8 cellular contexts compared by ENCODE assay signal in the genomic region with DNA sequence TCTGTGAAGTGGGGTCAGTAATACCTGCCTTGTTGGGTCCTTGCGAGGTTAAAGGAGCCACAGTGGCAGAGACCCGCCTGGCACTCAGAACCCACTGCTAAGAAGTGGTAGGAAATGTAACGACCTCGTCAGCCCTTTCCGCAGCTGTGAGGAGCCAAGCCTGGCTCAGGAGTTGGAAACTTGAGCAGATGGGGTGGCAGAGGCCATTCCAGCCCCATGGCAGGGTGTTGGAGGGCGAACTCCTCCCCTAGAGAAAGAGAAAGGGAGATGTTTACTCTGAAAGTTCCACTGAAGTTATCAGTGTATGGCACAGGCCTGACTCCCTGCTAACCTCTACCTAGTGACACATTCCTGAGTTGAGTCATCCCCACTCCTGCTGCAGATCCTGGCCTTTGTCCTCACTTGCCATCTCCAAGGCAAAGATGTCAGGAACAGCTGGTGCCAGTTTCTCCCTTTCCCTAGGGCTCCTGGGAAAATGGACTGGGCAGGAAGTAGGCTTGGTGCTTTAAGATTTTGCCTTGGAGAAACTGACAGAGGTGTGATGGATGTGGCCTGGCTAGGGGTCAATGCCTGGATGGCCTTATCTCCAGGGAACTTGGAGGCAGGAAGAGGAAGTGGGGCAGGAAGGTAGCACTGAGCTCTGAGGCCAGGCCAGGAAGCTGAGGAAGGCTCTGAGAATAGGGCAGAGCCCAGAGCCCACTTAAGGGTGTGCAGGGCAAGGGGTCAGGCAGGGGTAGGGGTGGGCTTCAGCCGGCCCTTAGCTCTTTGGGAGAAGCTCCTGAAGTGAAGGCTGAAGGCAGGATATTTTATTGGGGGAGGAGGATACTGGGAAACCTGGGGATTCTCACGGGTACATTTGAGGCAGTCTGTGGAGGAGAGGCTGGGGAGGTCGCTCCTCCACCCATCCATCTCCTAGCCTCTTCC. TPM values are rescaled to one million over a fixed set of nuclear protein-coding genes. Genes with fewer than 3 reads are reported as not detected.
DNase-seq lines count a peak whose midpoint lies in the region; ATAC-seq and TF ChIP-seq lines count a peak whose summit lies in the region.

No MANE protein-coding gene starts in this region.

- no peaks in the 10 kb centered on the region for H3K9me3 ChIP-seq in naive thymus-derived CD4-positive, alpha-beta T cell (ENCODE audit: control insufficient read depth in 2 of 3, low read length in 3 of 3)

- peaks cover 0 to 2% (median 0%) of the 10 kb centered on the region in 11 donors for H3K9me3 Mint-ChIP-seq in naive thymus-derived CD4-positive, alpha-beta T cell

- H3K4me3 Mint-ChIP-seq in naive thymus-derived CD4-positive, alpha-beta T cell = peak overlapping the region; percentile 79 to 96 (median 88)

- peaks cover 0 to 17% (median 12%) of the 10 kb centered on the region in 5 donors for H3K36me3 Mint-ChIP-seq in naive thymus-derived CD4-positive, alpha-beta T cell

- ATAC-seq in activated CD4-positive, CD25-positive, alpha-beta regulatory T cell treated with anti-CD3 and anti-CD28 coated beads, Interleukin-2, amount 50 U/mL, for 24 hours = peak; percentile 67 to 69
- peak; percentile 46 for ATAC-seq in HG02981 (IDR thresholded peaks at IDR 0.05; ENCODE audit: unreplicated experiment)
- ATAC-seq in naive thymus-derived CD4-positive, alpha-beta T cell = peak; percentile 47

- H3K27me3 Mint-ChIP-seq in naive thymus-derived CD4-positive, alpha-beta T cell = no peaks in the 10 kb centered on the region

- H3K4me1 Mint-ChIP-seq in naive thymus-derived CD4-positive, alpha-beta T cell = peaks cover 47 to 73% (median 65%) of the 10 kb centered on the region in 7 donors

- CTCF ChIA-PET in naive thymus-derived CD4-positive, alpha-beta T cell (lab: Charles Lee) = interaction anchor here (1.1 kb wide), 1 partner anchor 29 kb away, joined by 3 read pairs; no protein-coding TSS in a partner anchor

- H3K4me3 ChIP-seq in epithelial cell of proximal tubule (ENCODE audit: low read depth, low read length) = peak overlapping the region; percentile 54
- H3K4me3 ChIP-seq in naive thymus-derived CD4-positive, alpha-beta T cell (ENCODE audit: low read length) = peak overlapping the region; percentile 69

- no peaks in the 10 kb centered on the region for H3K27me3 ChIP-seq in naive thymus-derived CD4-positive, alpha-beta T cell (ENCODE audit: control insufficient read depth in 2 of 2, insufficient read depth in 2 of 2, low read length in 2 of 2)

- H3K36me3 ChIP-seq in naive thymus-derived CD4-positive, alpha-beta T cell (ENCODE audit: control insufficient read depth in 2 of 3, insufficient read depth in 3 of 3, low read length in 3 of 3) = peaks cover 0 to 13% (median 0%) of the 10 kb centered on the region in 3 experiments

- no peak for TF ChIP-seq CTCF in epithelial cell of proximal tubule (conservative IDR thresholded peaks at IDR 0.05; ENCODE audit: low read depth, low read length)

- no peak for DNase-seq in activated CD4-positive, CD25-positive, alpha-beta regulatory T cell treated with anti-CD3 and anti-CD28 coated beads, Interleukin-2, amount 50 U/mL, for 72 hours
- DNase-seq in UCSD-AML1 (lab: John Stamatoyannopoulos, UW; ENCODE audit: unreplicated experiment) (peak; percentile 67), epithelial cell of proximal tubule (ENCODE audit: low read depth) (no peak), head of caudate nucleus (no peak), NCI-H748 treated with DMSO at 0.1 percent for 48 hours (lab: John Stamatoyannopoulos, UW) (no peak)
- peak in 4 of 9 donors; percentile 22 to 40 (median 30) for DNase-seq in naive thymus-derived CD4-positive, alpha-beta T cell

- H3K4me1 ChIP-seq in naive thymus-derived CD4-positive, alpha-beta T cell (ENCODE audit: control insufficient read depth in 2 of 2, insufficient read depth in 2 of 2, low read length in 2 of 2) = peaks cover 19 to 35% of the 10 kb centered on the region in 2 donors

- intact Hi-C loops in naive thymus-derived CD4-positive, alpha-beta T cell (cut with micrococcal nuclease) = loop anchor here (1.0 to 2.0 kb wide), 5 partner anchors 8 to 28 kb away; a partner anchor contains a TSS
- intact Hi-C loops in head of caudate nucleus (cut with DNase I) = no loop called here

- peak overlapping the region; percentile 80 for H3K27ac ChIP-seq in naive thymus-derived CD4-positive, alpha-beta T cell (ENCODE audit: low read depth, low read length)

- peak overlapping the region; percentile 81 to 93 (median 93) for H3K27ac Mint-ChIP-seq in naive thymus-derived CD4-positive, alpha-beta T cell

- POLR2A ChIA-PET in naive thymus-derived CD4-positive, alpha-beta T cell (lab: Charles Lee) = interaction anchor here (0.5 to 6.4 kb wide), 12 partner anchors 9 to 639 kb away, joined by 3 to 85 read pairs (median 6); a partner anchor contains a TSS

RNA-seq across cellular contexts. Expression of a gene that starts 0.9 kb away (rescaled TPM):
- 25.0 and 28.9 TPM in 2 replicates for total RNA-seq in epithelial cell of proximal tubule
- total RNA-seq in naive thymus-derived CD4-positive, alpha-beta T cell = 10 to 100 TPM; 25.6 to 73.8 (median 35.1) TPM
- polyA plus RNA-seq in naive thymus-derived CD4-positive, alpha-beta T cell = 100 to 1,000 TPM; 115 to 121 TPM

RNA-seq across cellular contexts. Expression of a gene that starts 7.7 kb away (rescaled TPM):
- 86.5 and 152 TPM in 2 replicates for total RNA-seq in epithelial cell of proximal tubule
- 100 to 1,000 TPM in 2 of 5 experiments, 10 to 100 TPM in 3; 55.1 to 137 (median 83.2) TPM for total RNA-seq in naive thymus-derived CD4-positive, alpha-beta T cell
- 100 to 1,000 TPM; 312 to 347 TPM for polyA plus RNA-seq in naive thymus-derived CD4-positive, alpha-beta T cell

RNA-seq across cellular contexts. Expression of a gene that starts 10.4 kb away (rescaled TPM):
- 187 and 280 TPM in 2 replicates for total RNA-seq in epithelial cell of proximal tubule
- 100 to 1,000 TPM in 1 of 5 experiments, 10 to 100 TPM in 4; 38.5 to 118 (median 61.4) TPM for total RNA-seq in naive thymus-derived CD4-positive, alpha-beta T cell
- polyA plus RNA-seq in naive thymus-derived CD4-positive, alpha-beta T cell = 100 to 1,000 TPM; 168 to 175 TPM

RNA-seq across cellular contexts. Expression of a gene that starts 17.4 kb away (rescaled TPM):
- 4.8 and 7.4 TPM in 2 replicates for total RNA-seq in epithelial cell of proximal tubule
- 10 to 100 TPM in 3 of 5 experiments, 1 to 10 TPM in 2; 5.1 to 17.8 (median 11.2) TPM for total RNA-seq in naive thymus-derived CD4-positive, alpha-beta T cell
- 10 to 100 TPM; 11.1 to 15.4 TPM for polyA plus RNA-seq in naive thymus-derived CD4-positive, alpha-beta T cell

RNA-seq across cellular contexts. Expression of a gene that starts 23.8 kb away (rescaled TPM):
- 35.1 and 58.2 TPM in 2 replicates for total RNA-seq in epithelial cell of proximal tubule
- 10 to 100 TPM; 20.4 to 34.2 (median 26.3) TPM for total RNA-seq in naive thymus-derived CD4-positive, alpha-beta T cell
- 10 to 100 TPM; 11.8 to 12.2 TPM for polyA plus RNA-seq in naive thymus-derived CD4-positive, alpha-beta T cell
